In the genomic region with DNA sequence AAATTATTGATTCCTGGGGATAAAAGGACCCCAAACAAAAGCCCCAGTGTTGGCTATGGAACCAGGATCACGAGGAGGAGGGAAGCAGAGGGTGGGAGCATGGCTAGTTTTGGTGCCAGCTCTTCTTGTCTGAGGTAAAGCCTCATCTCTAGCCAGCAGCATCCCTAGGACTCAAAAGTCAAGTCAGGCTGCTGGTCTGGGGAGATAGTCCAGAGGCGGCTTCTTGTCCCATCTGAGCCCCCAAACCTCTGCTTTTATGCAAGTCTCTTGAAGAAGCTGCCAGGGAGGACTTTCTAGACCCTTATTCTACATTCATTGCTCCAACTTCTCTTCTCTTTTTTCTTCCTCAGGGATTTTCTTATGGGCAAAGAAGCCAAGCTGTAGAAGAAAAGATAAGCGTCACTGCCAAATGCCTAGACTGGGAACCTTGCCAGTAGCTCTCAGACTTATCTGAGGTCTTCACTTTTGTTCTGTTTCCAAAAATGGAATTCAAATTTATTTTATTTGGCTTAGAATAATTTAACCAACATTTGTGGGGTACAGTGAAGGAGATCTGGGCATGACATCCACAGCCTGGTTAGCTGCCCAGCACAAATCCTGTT, we compare ENCODE assay signal across 8 cellular contexts. TPM values are rescaled to one million over a fixed set of nuclear protein-coding genes. Genes with fewer than 3 reads are reported as not detected.
A peak's percentile ranks its signal among the peaks of the same experiment; 100 is the strongest.
DNase-seq lines count a peak whose midpoint lies in the region; ATAC-seq, FAIRE-seq and TF ChIP-seq lines count a peak whose summit lies in the region.

No MANE protein-coding gene starts in this region.

- H3K4me3 Mint-ChIP-seq in brain, result peak overlapping the region; percentile 66 to 76 (median 72)
- no peak overlapping the region for H3K4me3 Mint-ChIP-seq in activated naive CD8-positive, alpha-beta T cell treated with anti-CD3 and anti-CD28 coated beads for 36 hours
- H3K4me3 Mint-ChIP-seq in activated CD4-positive, alpha-beta memory T cell treated with anti-CD3 and anti-CD28 coated beads, Interleukin-2, amount 10 ng/mL, durations not matched to agents 7 days and 5 days, result no peak overlapping the region

- no peaks in the 10 kb centered on the region for H4K20me1 ChIP-seq in keratinocyte (ENCODE audit: control insufficient read depth, extremely low read depth, insufficient read depth, low read length)

- H3K9me1 ChIP-seq in keratinocyte (ENCODE audit: control insufficient read depth, extremely low read depth, insufficient read depth, low read length), result no peaks in the 10 kb centered on the region

- peak; percentile 64 for DNase-seq in LHCN-M2 (ENCODE audit: low read depth)
- no peak for DNase-seq in keratinocyte (ENCODE audit: low read depth, low spot score)
- no peak for DNase-seq in thoracic aorta (ENCODE audit: low spot score)
- no peak for DNase-seq in NCI-H187 treated with DMSO at 0.1 percent for 48 hours (lab: John Stamatoyannopoulos, UW)
- DNase-seq in activated naive CD8-positive, alpha-beta T cell treated with anti-CD3 and anti-CD28 coated beads for 36 hours, result no peak
- DNase-seq in activated CD4-positive, alpha-beta memory T cell treated with anti-CD3 and anti-CD28 coated beads, Interleukin-2, amount 10 ng/mL, durations not matched to agents 7 days and 5 days, result no peak

- H3K27me3 ChIP-seq in keratinocyte (ENCODE audit: control insufficient read depth, extremely low read depth, insufficient read depth, low read length), result no peaks in the 10 kb centered on the region
- no peaks in the 10 kb centered on the region for H3K27me3 ChIP-seq in thoracic aorta (replicated peaks; ENCODE audit: insufficient read depth)

- peaks cover 0 to 5% (median 0%) of the 10 kb centered on the region in 5 experiments for H3K9me3 Mint-ChIP-seq in brain
- H3K9me3 Mint-ChIP-seq in activated naive CD8-positive, alpha-beta T cell treated with anti-CD3 and anti-CD28 coated beads for 36 hours, result no peaks in the 10 kb centered on the region
- H3K9me3 Mint-ChIP-seq in activated CD4-positive, alpha-beta memory T cell treated with anti-CD3 and anti-CD28 coated beads, Interleukin-2, amount 10 ng/mL, durations not matched to agents 7 days and 5 days, result no peaks in the 10 kb centered on the region

- POLR2A ChIA-PET in activated CD4-positive, alpha-beta memory T cell treated with anti-CD3 and anti-CD28 coated beads, Interleukin-2, amount 10 ng/mL, durations not matched to agents 7 days and 5 days (lab: Charles Lee), result interaction anchor here (0.6 to 2.4 kb wide), 7 partner anchors 12 to 87 kb away, joined by 3 to 11 read pairs (median 4); partner anchors contain the start of genes ANKRD34A, ITGA10, NUDT17 and PIAS3

- no peak for ATAC-seq in thoracic aorta (ENCODE audit: insufficient number of reproducible peaks, low FRiP score, low read depth)
- no peak for ATAC-seq in HG03175 (IDR thresholded peaks at IDR 0.05; ENCODE audit: unreplicated experiment)

- H3K27me3 Mint-ChIP-seq in brain, result peaks cover 2% of the 10 kb centered on the region
- H3K27me3 Mint-ChIP-seq in activated naive CD8-positive, alpha-beta T cell treated with anti-CD3 and anti-CD28 coated beads for 36 hours, result no peaks in the 10 kb centered on the region
- peaks cover 2% of the 10 kb centered on the region for H3K27me3 Mint-ChIP-seq in activated CD4-positive, alpha-beta memory T cell treated with anti-CD3 and anti-CD28 coated beads, Interleukin-2, amount 10 ng/mL, durations not matched to agents 7 days and 5 days

- dilution Hi-C loops in keratinocyte (cut with MboI; ENCODE audit: extremely low pct_ligation_motif_present, low sequenced_read_pairs), result no loop called here

- H3K4me1 ChIP-seq in keratinocyte (ENCODE audit: control insufficient read depth, extremely low read depth, insufficient read depth, low read length), result peaks cover 30% of the 10 kb centered on the region
- peaks cover 22 to 43% of the 10 kb centered on the region in 2 donors for H3K4me1 ChIP-seq in thoracic aorta (ENCODE audit: control insufficient read depth in 1 of 2, low read depth in 2 of 2)

- no peak for FAIRE-seq in keratinocyte (lab: Jason Lieb, UNC)

- no peaks in the 10 kb centered on the region for H3K9me3 ChIP-seq in keratinocyte (ENCODE audit: control insufficient read depth, low read depth, low read length)
- no peaks in the 10 kb centered on the region for H3K9me3 ChIP-seq in thoracic aorta

- H3K27ac Mint-ChIP-seq in brain, result peak overlapping the region; percentile 86 to 97 (median 93)
- H3K27ac Mint-ChIP-seq in activated naive CD8-positive, alpha-beta T cell treated with anti-CD3 and anti-CD28 coated beads for 36 hours, result no peak overlapping the region
- no peak overlapping the region for H3K27ac Mint-ChIP-seq in activated CD4-positive, alpha-beta memory T cell treated with anti-CD3 and anti-CD28 coated beads, Interleukin-2, amount 10 ng/mL, durations not matched to agents 7 days and 5 days

- H3K36me3 Mint-ChIP-seq in brain, result no peaks in the 10 kb centered on the region
- H3K36me3 Mint-ChIP-seq in activated naive CD8-positive, alpha-beta T cell treated with anti-CD3 and anti-CD28 coated beads for 36 hours, result no peaks in the 10 kb centered on the region
- no peaks in the 10 kb centered on the region for H3K36me3 Mint-ChIP-seq in activated CD4-positive, alpha-beta memory T cell treated with anti-CD3 and anti-CD28 coated beads, Interleukin-2, amount 10 ng/mL, durations not matched to agents 7 days and 5 days (ENCODE audit: low read depth)

- H3K36me3 ChIP-seq in keratinocyte (ENCODE audit: control insufficient read depth in 2 of 2, extremely low read depth in 1 of 2, insufficient read depth in 2 of 2, low read length in 2 of 2) (peaks cover 0 to 2% of the 10 kb centered on the region in 2 experiments), thoracic aorta (peaks cover 7% of the 10 kb centered on the region)

- H3K79me2 ChIP-seq in keratinocyte (ENCODE audit: control insufficient read depth, insufficient read depth, low read length), result no peaks in the 10 kb centered on the region

- CTCF ChIA-PET in activated CD4-positive, alpha-beta memory T cell treated with anti-CD3 and anti-CD28 coated beads, Interleukin-2, amount 10 ng/mL, durations not matched to agents 7 days and 5 days (lab: Charles Lee), result interaction anchor here (0.9 to 2.5 kb wide), 14 partner anchors 10 to 159 kb away, joined by 3 to 16 read pairs (median 6); partner anchors contain the start of genes ANKRD34A, NUDT17, PIAS3 and POLR3GL

- peaks cover 29% of the 10 kb centered on the region for H3K4me1 Mint-ChIP-seq in brain
- H3K4me1 Mint-ChIP-seq in activated naive CD8-positive, alpha-beta T cell treated with anti-CD3 and anti-CD28 coated beads for 36 hours, result no peaks in the 10 kb centered on the region
- H3K4me1 Mint-ChIP-seq in activated CD4-positive, alpha-beta memory T cell treated with anti-CD3 and anti-CD28 coated beads, Interleukin-2, amount 10 ng/mL, durations not matched to agents 7 days and 5 days, result no peaks in the 10 kb centered on the region

- H3K27ac ChIP-seq in keratinocyte (ENCODE audit: control insufficient read depth, insufficient read depth, low read length) (peak overlapping the region; percentile 97), thoracic aorta (peak overlapping the region; percentile 97 to 99)

- H3K9ac ChIP-seq in keratinocyte (ENCODE audit: control insufficient read depth, extremely low read depth, insufficient read depth, low read length), result peak overlapping the region; percentile 69

- peak overlapping the region; percentile 39 for H2AFZ ChIP-seq in keratinocyte (ENCODE audit: control insufficient read depth, low read length)

- TF ChIP-seq CTCF in brain (conservative IDR thresholded peaks at IDR 0.05), result no peak
- TF ChIP-seq CTCF in keratinocyte (optimal IDR thresholded peaks at IDR 0.05 in 1 of 3, IDR thresholded peaks at IDR 0.05 in 1 of 3, conservative IDR thresholded peaks at IDR 0.05 in 1 of 3; ENCODE audit: extremely low read depth in 1 of 3, insufficient read depth in 2 of 3, low read length in 3 of 3), result no peak
- no peak for TF ChIP-seq CTCF in thoracic aorta (IDR thresholded peaks at IDR 0.05)

- H3K4me3 ChIP-seq in keratinocyte (ENCODE audit: control insufficient read depth in 2 of 3, extremely low read depth in 1 of 3, insufficient read depth in 2 of 3, low read depth in 1 of 3, low read length in 3 of 3) (peak overlapping the region in 2 of 3 experiments; percentile 15 to 26), thoracic aorta (peak overlapping the region; percentile 39)

- H3K4me2 ChIP-seq in keratinocyte (ENCODE audit: control insufficient read depth, extremely low read depth, insufficient read depth, low read depth, low read length), result peak overlapping the region; percentile 97

RNA-seq across cellular contexts. Expression of gene ANKRD35, which starts 6.9 kb away (rescaled TPM):
- total RNA-seq in LHCN-M2 (2014; rRNA removed), result 1.5 and 2.3 TPM in 2 replicates
- polyA plus RNA-seq in LHCN-M2 (2012), result 1.1 TPM
- 32.8 TPM for polyA plus RNA-seq in brain (ENCODE audit: insufficient read depth, low read depth, low replicate concordance)
- 0.08 to 1.3 TPM (median 0.46 TPM) in 3 replicates for polyA plus RNA-seq in keratinocyte
- polyA plus RNA-seq in keratinocyte (2011; ENCODE audit: low read depth), result 9.6 TPM
- polyA plus RNA-seq in keratinocyte (2011; cell fraction: cytosol; rRNA removed), result 0.15 and 0.27 TPM in 2 replicates
- 0.70 and 0.85 TPM in 2 replicates for polyA plus RNA-seq in keratinocyte (2011; cell fraction: nucleus; rRNA removed)
- polyA plus RNA-seq in keratinocyte (2012; ENCODE audit: low replicate concordance), result 0.13 and 8.2 TPM in 2 replicates
- 0.16 to 0.56 TPM in 2 of 3 replicates, not detected in the other for polyA minus RNA-seq in keratinocyte
- polyA minus RNA-seq in keratinocyte (2011; cell fraction: cytosol; rRNA and poly(A)+ RNA removed), result not detected
- polyA minus RNA-seq in keratinocyte (2011; cell fraction: nucleus; rRNA and poly(A)+ RNA removed), result 0.21 and 0.62 TPM in 2 replicates
- 10 to 100 TPM in 1 of 2 donors, 1 to 10 TPM in 1; 9.6 to 15.7 TPM for total RNA-seq in thoracic aorta
- under 1 TPM; 0.58 to 0.64 TPM for total RNA-seq in activated naive CD8-positive, alpha-beta T cell treated with anti-CD3 and anti-CD28 coated beads for 36 hours
- under 1 TPM; 0.33 to 0.35 TPM for total RNA-seq in activated CD4-positive, alpha-beta memory T cell treated with anti-CD3 and anti-CD28 coated beads, Interleukin-2, amount 10 ng/mL, durations not matched to agents 7 days and 5 days

RNA-seq across cellular contexts. Expression of gene ITGA10, which starts 17.3 kb away (rescaled TPM):
- total RNA-seq in LHCN-M2 (2014; rRNA removed) (113 and 135 TPM in 2 replicates), thoracic aorta (100 to 1,000 TPM; 156 to 267 TPM)
- polyA plus RNA-seq in LHCN-M2 (2012), result 31.7 TPM
- polyA plus RNA-seq in brain (ENCODE audit: insufficient read depth, low read depth, low replicate concordance) (1.7 TPM), keratinocyte (0.54 to 0.90 TPM (median 0.65 TPM) in 3 replicates)
- polyA plus RNA-seq in keratinocyte (2011; ENCODE audit: low read depth), result 0.44 TPM
- polyA plus RNA-seq in keratinocyte (2011; cell fraction: cytosol; rRNA removed), result 0.05 and 0.15 TPM in 2 replicates
- polyA plus RNA-seq in keratinocyte (2011; cell fraction: nucleus; rRNA removed), result 3.5 and 3.8 TPM in 2 replicates
- 0.44 and 0.87 TPM in 2 replicates for polyA plus RNA-seq in keratinocyte (2012; ENCODE audit: low replicate concordance)
- 0.33 to 0.53 TPM (median 0.45 TPM) in 3 replicates for polyA minus RNA-seq in keratinocyte
- polyA minus RNA-seq in keratinocyte (2011; cell fraction: cytosol; rRNA and poly(A)+ RNA removed), result not detected
- polyA minus RNA-seq in keratinocyte (2011; cell fraction: nucleus; rRNA and poly(A)+ RNA removed), result 0.53 and 1.4 TPM in 2 replicates
- 1 to 10 TPM in 1 of 2 experiments, under 1 TPM in 1; 0.97 to 1.2 TPM for total RNA-seq in activated naive CD8-positive, alpha-beta T cell treated with anti-CD3 and anti-CD28 coated beads for 36 hours
- total RNA-seq in activated CD4-positive, alpha-beta memory T cell treated with anti-CD3 and anti-CD28 coated beads, Interleukin-2, amount 10 ng/mL, durations not matched to agents 7 days and 5 days, result 1 to 10 TPM in 1 of 2 experiments, under 1 TPM in 1; 0.98 to 1.1 TPM

RNA-seq across cellular contexts. Expression of gene PEX11B, which starts 25.9 kb away (rescaled TPM):
- total RNA-seq in LHCN-M2 (2014; rRNA removed), result 38.7 and 40.1 TPM in 2 replicates
- 37.0 TPM for polyA plus RNA-seq in LHCN-M2 (2012)
- 35.4 TPM for polyA plus RNA-seq in brain (ENCODE audit: insufficient read depth, low read depth, low replicate concordance)
- 43.7 to 97.7 TPM (median 89.0 TPM) in 3 replicates for polyA plus RNA-seq in keratinocyte
- polyA plus RNA-seq in keratinocyte (2011; ENCODE audit: low read depth), result 4.3 TPM
- polyA plus RNA-seq in keratinocyte (2011; cell fraction: cytosol; rRNA removed), result 44.3 and 61.6 TPM in 2 replicates
- 45.9 and 49.3 TPM in 2 replicates for polyA plus RNA-seq in keratinocyte (2011; cell fraction: nucleus; rRNA removed)
- polyA plus RNA-seq in keratinocyte (2012; ENCODE audit: low replicate concordance), result 24.2 and 33.7 TPM in 2 replicates
- 38.9 to 50.0 TPM (median 47.9 TPM) in 3 replicates for polyA minus RNA-seq in keratinocyte
- 29.9 TPM for polyA minus RNA-seq in keratinocyte (2011; cell fraction: cytosol; rRNA and poly(A)+ RNA removed)
- 13.9 and 16.0 TPM in 2 replicates for polyA minus RNA-seq in keratinocyte (2011; cell fraction: nucleus; rRNA and poly(A)+ RNA removed)
- 10 to 100 TPM; 21.7 to 25.3 TPM for total RNA-seq in thoracic aorta
- total RNA-seq in activated naive CD8-positive, alpha-beta T cell treated with anti-CD3 and anti-CD28 coated beads for 36 hours, result 10 to 100 TPM; 33.6 to 33.8 TPM
- total RNA-seq in activated CD4-positive, alpha-beta memory T cell treated with anti-CD3 and anti-CD28 coated beads, Interleukin-2, amount 10 ng/mL, durations not matched to agents 7 days and 5 days, result 10 to 100 TPM; 29.0 to 33.2 TPM

RNA-seq across cellular contexts. Expression of gene PIAS3, which starts 33.7 kb away (rescaled TPM):
- total RNA-seq in LHCN-M2 (2014; rRNA removed) (44.1 and 49.4 TPM in 2 replicates), thoracic aorta (10 to 100 TPM; 34.4 to 60.1 TPM)
- 58.1 TPM for polyA plus RNA-seq in LHCN-M2 (2012)
- polyA plus RNA-seq in brain (ENCODE audit: insufficient read depth, low read depth, low replicate concordance) (68.4 TPM), keratinocyte (26.9 to 29.7 TPM (median 27.6 TPM) in 3 replicates)
- 9.8 TPM for polyA plus RNA-seq in keratinocyte (2011; ENCODE audit: low read depth)
- 29.2 and 31.6 TPM in 2 replicates for polyA plus RNA-seq in keratinocyte (2011; cell fraction: cytosol; rRNA removed)
- polyA plus RNA-seq in keratinocyte (2011; cell fraction: nucleus; rRNA removed), result 101 and 127 TPM in 2 replicates
- 37.8 and 39.6 TPM in 2 replicates for polyA plus RNA-seq in keratinocyte (2012; ENCODE audit: low replicate concordance)
- 24.6 to 52.5 TPM (median 28.8 TPM) in 3 replicates for polyA minus RNA-seq in keratinocyte
- 25.5 TPM for polyA minus RNA-seq in keratinocyte (2011; cell fraction: cytosol; rRNA and poly(A)+ RNA removed)
- polyA minus RNA-seq in keratinocyte (2011; cell fraction: nucleus; rRNA and poly(A)+ RNA removed), result 22.9 and 34.7 TPM in 2 replicates
- 10 to 100 TPM; 14.7 to 16.4 TPM for total RNA-seq in activated naive CD8-positive, alpha-beta T cell treated with anti-CD3 and anti-CD28 coated beads for 36 hours
- total RNA-seq in activated CD4-positive, alpha-beta memory T cell treated with anti-CD3 and anti-CD28 coated beads, Interleukin-2, amount 10 ng/mL, durations not matched to agents 7 days and 5 days, result 10 to 100 TPM; 21.2 to 21.7 TPM

RNA-seq across cellular contexts. Expression of gene RBM8A, which starts 34.7 kb away (rescaled TPM):
- total RNA-seq in LHCN-M2 (2014; rRNA removed), result 278 and 284 TPM in 2 replicates
- 207 TPM for polyA plus RNA-seq in LHCN-M2 (2012)
- 159 TPM for polyA plus RNA-seq in brain (ENCODE audit: insufficient read depth, low read depth, low replicate concordance)
- polyA plus RNA-seq in keratinocyte, result 111 to 209 TPM (median 194 TPM) in 3 replicates
- 280 TPM for polyA plus RNA-seq in keratinocyte (2011; ENCODE audit: low read depth)
- polyA plus RNA-seq in keratinocyte (2011; cell fraction: cytosol; rRNA removed), result 143 and 166 TPM in 2 replicates
- 84.1 and 141 TPM in 2 replicates for polyA plus RNA-seq in keratinocyte (2011; cell fraction: nucleus; rRNA removed)
- 168 and 229 TPM in 2 replicates for polyA plus RNA-seq in keratinocyte (2012; ENCODE audit: low replicate concordance)
- polyA minus RNA-seq in keratinocyte, result 15.1 to 80.3 TPM (median 34.1 TPM) in 3 replicates
- polyA minus RNA-seq in keratinocyte (2011; cell fraction: cytosol; rRNA and poly(A)+ RNA removed), result 63.5 TPM
- 9.0 and 29.2 TPM in 2 replicates for polyA minus RNA-seq in keratinocyte (2011; cell fraction: nucleus; rRNA and poly(A)+ RNA removed)
- total RNA-seq in thoracic aorta, result 100 to 1,000 TPM in 1 of 2 donors, 10 to 100 TPM in 1; 37.8 to 151 TPM
- 100 to 1,000 TPM; 345 to 349 TPM for total RNA-seq in activated naive CD8-positive, alpha-beta T cell treated with anti-CD3 and anti-CD28 coated beads for 36 hours
- total RNA-seq in activated CD4-positive, alpha-beta memory T cell treated with anti-CD3 and anti-CD28 coated beads, Interleukin-2, amount 10 ng/mL, durations not matched to agents 7 days and 5 days, result 100 to 1,000 TPM; 168 to 174 TPM

Comparison
In these comparisons a context has a peak if more than half of its experiments do, and no peak if none do; other contexts are left out.
1. H3K27ac Mint-ChIP-seq: peak in brain (5 of 5); none in activated naive CD8-positive, alpha-beta T cell treated with anti-CD3 and anti-CD28 coated beads for 36 hours (single experiment) and activated CD4-positive, alpha-beta memory T cell treated with anti-CD3 and anti-CD28 coated beads, Interleukin-2, amount 10 ng/mL, durations not matched to agents 7 days and 5 days (single experiment).
2. H3K4me3 Mint-ChIP-seq: peak in brain (5 of 5); none in activated naive CD8-positive, alpha-beta T cell treated with anti-CD3 and anti-CD28 coated beads for 36 hours (single experiment) and activated CD4-positive, alpha-beta memory T cell treated with anti-CD3 and anti-CD28 coated beads, Interleukin-2, amount 10 ng/mL, durations not matched to agents 7 days and 5 days (single experiment).
3. RNA of gene ITGA10, which starts 17.3 kb away (total RNA-seq): 156 to 267 TPM in thoracic aorta and 113 to 135 TPM in LHCN-M2; 0.97 to 1.2 TPM in activated naive CD8-positive, alpha-beta T cell treated with anti-CD3 and anti-CD28 coated beads for 36 hours and 0.98 to 1.1 TPM in activated CD4-positive, alpha-beta memory T cell treated with anti-CD3 and anti-CD28 coated beads, Interleukin-2, amount 10 ng/mL, durations not matched to agents 7 days and 5 days; every median in the first group is over 10 times any median in the second.